Comparison of ENCODE assay signal across 18 cellular contexts in the genomic region with DNA sequence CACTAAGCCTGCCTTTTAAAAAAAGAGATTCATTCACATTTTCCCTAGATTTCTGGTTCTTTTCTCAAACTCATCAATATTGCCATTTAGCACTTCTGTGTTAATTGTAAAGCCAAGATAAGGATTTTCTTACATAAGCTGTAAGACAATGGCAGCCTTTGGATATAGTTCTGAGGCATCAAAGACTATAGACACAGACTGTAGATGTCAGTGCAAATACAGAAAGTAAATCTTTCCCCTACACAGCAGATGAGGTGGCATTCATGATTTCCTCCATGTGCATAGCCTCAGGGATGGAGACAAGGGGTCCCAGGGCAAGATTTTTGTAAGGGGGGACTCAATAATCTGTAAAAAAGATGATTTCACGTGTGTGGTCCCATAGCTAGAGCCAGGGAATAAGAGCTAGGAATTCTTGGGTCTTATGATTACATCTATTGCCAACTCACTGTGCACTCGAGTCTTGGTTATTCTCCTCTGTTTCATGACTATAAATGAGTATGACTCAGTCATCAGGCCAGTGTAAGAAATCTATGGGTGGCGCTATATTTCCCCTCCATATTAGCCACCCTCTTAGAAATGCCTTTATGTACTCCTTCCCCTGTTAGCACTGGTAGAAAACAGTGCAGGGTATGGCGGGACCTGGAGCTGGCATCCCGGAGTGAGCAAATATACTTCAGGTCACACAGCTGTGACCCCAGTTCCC.
DNase-seq lines count a peak whose midpoint lies in the region; ATAC-seq and TF ChIP-seq lines count a peak whose summit lies in the region.
"Had no signal": no experiment of that assay in that cellular context is flagged by ENCODE, and none has a peak within 500 bp of the region (broad histone marks: within the 10 kb centered on the region; RNA-seq: fewer than 3 reads in every experiment).

No MANE protein-coding gene starts in this region.

- peaks cover 3% of the 10 kb centered on the region for H3K27me3 Mint-ChIP-seq in activated T-cell treated with anti-CD3 and anti-CD28 coated beads, Interleukin-2, amount 50 U/mL, for 4 hours (ENCODE audit: low read depth)

- H2AFZ ChIP-seq in KMS-11 (ENCODE audit: low read depth) (peak overlapping the region; percentile 47; the same call in 1 of the 2 replicates), mammary epithelial cell (ENCODE audit: low read depth, low read length) (no peak overlapping the region)

- CTCF ChIA-PET in mammary epithelial cell (lab: Charles Lee; ENCODE audit: low non-redundant PET), result no interaction called here

- H3K9me3 Mint-ChIP-seq in activated T-cell treated with anti-CD3 and anti-CD28 coated beads, Interleukin-2, amount 50 U/mL, for 4 hours, result no peaks in the 10 kb centered on the region
- H3K9me3 Mint-ChIP-seq: activated CD8-positive, alpha-beta T cell treated with anti-CD3 and anti-CD28 coated beads for 36 hours; nephron had no signal

- in situ Hi-C loops in mammary epithelial cell (cut with MboI; ENCODE audit: low sequenced_read_pairs in 2 of 2), result no loop called here

- H3K36me3 ChIP-seq in KMS-11 (ENCODE audit: insufficient read depth), result no peaks in the 10 kb centered on the region
- H3K36me3 ChIP-seq in WERI-Rb-1, result no peaks in the 10 kb centered on the region
- H3K36me3 ChIP-seq in mammary epithelial cell (ENCODE audit: insufficient read depth, low read length), result no peaks in the 10 kb centered on the region

- no peak overlapping the region for H3K4me3 Mint-ChIP-seq in activated T-cell treated with anti-CD3 and anti-CD28 coated beads, Interleukin-2, amount 50 U/mL, for 4 hours
- H3K4me3 Mint-ChIP-seq: activated CD8-positive, alpha-beta T cell treated with anti-CD3 and anti-CD28 coated beads for 36 hours; nephron had no signal

- intact Hi-C loops in mammary epithelial cell (cut with micrococcal nuclease), result loop anchor here (10.0 kb wide), 1 partner anchor 506 kb away; no protein-coding TSS in a partner anchor

- no peaks in the 10 kb centered on the region for H3K79me2 ChIP-seq in KMS-11 (ENCODE audit: insufficient read depth, low read depth)
- no peaks in the 10 kb centered on the region for H3K79me2 ChIP-seq in mammary epithelial cell (ENCODE audit: insufficient read depth, low read length)

- no peak overlapping the region for H3K4me3 ChIP-seq in KMS-11 (IDR thresholded peaks at IDR 0.05; ENCODE audit: insufficient read depth, low read depth, low read length)
- H3K4me3 ChIP-seq in WERI-Rb-1 (ENCODE audit: low read depth, low read length), result no peak overlapping the region
- no peak overlapping the region for H3K4me3 ChIP-seq in mammary epithelial cell (replicated peaks in 1 of 3; ENCODE audit: insufficient read depth in 1 of 3, low read depth in 2 of 3, low read length in 3 of 3)

- H3K27ac ChIP-seq in KMS-11 (peak overlapping the region; percentile 96), WERI-Rb-1 (peak overlapping the region; percentile 49), substantia nigra (ENCODE audit: low read depth, low read length, poor library complexity, severe bottlenecking) (no peak overlapping the region), mammary epithelial cell (ENCODE audit: insufficient read depth, low read depth, low read length) (no peak overlapping the region)
- H3K27ac ChIP-seq: C4-2B had no signal

- TF ChIP-seq CTCF in KMS-11 (conservative IDR thresholded peaks at IDR 0.05; ENCODE audit: low read depth, low read length) (no peak), WERI-Rb-1 (IDR thresholded peaks at IDR 0.05; ENCODE audit: low read depth, low read length) (no peak), mammary epithelial cell (conservative IDR thresholded peaks at IDR 0.05 in 1 of 2, IDR thresholded peaks at IDR 0.05 in 1 of 2; ENCODE audit: extremely low read depth in 1 of 2, insufficient read depth in 1 of 2, low read depth in 1 of 2, low read length in 2 of 2) (no peak)

- DNase-seq in activated T-cell treated with anti-CD3 and anti-CD28 coated beads, Interleukin-2, amount 50 U/mL, for 4 hours, result no peak
- no peak for DNase-seq in activated T-cell treated with anti-CD3 and anti-CD28 coated beads, Interleukin-2, amount 50 U/mL, for 1 hour
- DNase-seq in WERI-Rb-1, result no peak
- no peak for DNase-seq in stimulated activated naive CD8-positive, alpha-beta T cell treated with anti-CD3 and anti-CD28 coated beads, Interleukin-15, Interleukin-2, amounts not matched to agents 100 U/mL and 50 U/mL, for 24 hours
- DNase-seq in substantia nigra (lab: John Stamatoyannopoulos, UW), result no peak
- no peak for DNase-seq in mammary epithelial cell
- DNase-seq: ACHN, DMS 273 treated with DMSO at 0.1 percent for 48 hours, GF-D8, H7, IMR-90, NCI-H187 treated with DMSO at 0.1 percent for 48 hours, NCI-H446 had no signal

- H3K4me1 Mint-ChIP-seq in activated T-cell treated with anti-CD3 and anti-CD28 coated beads, Interleukin-2, amount 50 U/mL, for 4 hours (ENCODE audit: low read depth), result peaks cover 20% of the 10 kb centered on the region

- H3K9ac ChIP-seq in KMS-11, result peak overlapping the region; percentile 48; the same call in 1 of the 2 replicates
- no peak overlapping the region for H3K9ac ChIP-seq in mammary epithelial cell (ENCODE audit: insufficient read depth, low read length)

- no peaks in the 10 kb centered on the region for H3K36me3 Mint-ChIP-seq in activated T-cell treated with anti-CD3 and anti-CD28 coated beads, Interleukin-2, amount 50 U/mL, for 4 hours (ENCODE audit: insufficient read depth)

- peaks cover 73% of the 10 kb centered on the region for H3K4me1 ChIP-seq in KMS-11 (ENCODE audit: low read depth, poor library complexity, severe bottlenecking)
- no peaks in the 10 kb centered on the region for H3K4me1 ChIP-seq in mammary epithelial cell (ENCODE audit: insufficient read depth, low read length)

- no peaks in the 10 kb centered on the region for H4K20me1 ChIP-seq in KMS-11 (ENCODE audit: insufficient read depth)
- H4K20me1 ChIP-seq in mammary epithelial cell (ENCODE audit: insufficient read depth, low read length), result no peaks in the 10 kb centered on the region

- H3K9me3 ChIP-seq in WERI-Rb-1 (ENCODE audit: severe bottlenecking), result no peaks in the 10 kb centered on the region
- no peaks in the 10 kb centered on the region for H3K9me3 ChIP-seq in mammary epithelial cell (replicated peaks; ENCODE audit: insufficient read depth, low read length)

- BruUV-seq in mammary epithelial cell (replicated peaks; lab: Mats Ljungman, UMichigan), result no TSS peak

- ATAC-seq in activated T-cell treated with anti-CD3 and anti-CD28 coated beads, Interleukin-2, amount 50 U/mL, for 4 hours, result peak; percentile 39 to 50
- ATAC-seq in stimulated activated naive CD8-positive, alpha-beta T cell treated with anti-CD3 and anti-CD28 coated beads, Interleukin-15, Interleukin-2, amounts not matched to agents 100 U/mL and 50 U/mL, for 24 hours, result peak; percentile 36
- ATAC-seq in HG02678 (IDR thresholded peaks at IDR 0.05; ENCODE audit: unreplicated experiment), result no peak

- H3K4me2 ChIP-seq in KMS-11 (peak overlapping the region; percentile 89), mammary epithelial cell (ENCODE audit: insufficient read depth, low read depth, low read length) (no peak overlapping the region)

- H3K27me3 ChIP-seq in KMS-11 (ENCODE audit: insufficient read depth, low read depth) (no peaks in the 10 kb centered on the region), WERI-Rb-1 (ENCODE audit: insufficient read depth, low read depth, severe bottlenecking) (no peaks in the 10 kb centered on the region), mammary epithelial cell (ENCODE audit: insufficient read depth, low read length) (no peaks in the 10 kb centered on the region)

- WGBS in mammary epithelial cell (ENCODE audit: low coverage, missing lambda C conversion rate), result 73% methylated on average over 5 of the region's 5 CpGs

- dilution Hi-C loops in mammary epithelial cell (cut with HindIII; ENCODE audit: low sequenced_read_pairs), result no loop called here

Comparison
In these comparisons a context has a peak if more than half of its experiments do, and no peak if none do; other contexts are left out.
1. H3K27ac ChIP-seq: peak in KMS-11 (single experiment) and WERI-Rb-1 (single experiment); none in substantia nigra (single experiment) and mammary epithelial cell (single experiment).